ENCODE assay signal across 9 cellular contexts in the genomic region with DNA sequence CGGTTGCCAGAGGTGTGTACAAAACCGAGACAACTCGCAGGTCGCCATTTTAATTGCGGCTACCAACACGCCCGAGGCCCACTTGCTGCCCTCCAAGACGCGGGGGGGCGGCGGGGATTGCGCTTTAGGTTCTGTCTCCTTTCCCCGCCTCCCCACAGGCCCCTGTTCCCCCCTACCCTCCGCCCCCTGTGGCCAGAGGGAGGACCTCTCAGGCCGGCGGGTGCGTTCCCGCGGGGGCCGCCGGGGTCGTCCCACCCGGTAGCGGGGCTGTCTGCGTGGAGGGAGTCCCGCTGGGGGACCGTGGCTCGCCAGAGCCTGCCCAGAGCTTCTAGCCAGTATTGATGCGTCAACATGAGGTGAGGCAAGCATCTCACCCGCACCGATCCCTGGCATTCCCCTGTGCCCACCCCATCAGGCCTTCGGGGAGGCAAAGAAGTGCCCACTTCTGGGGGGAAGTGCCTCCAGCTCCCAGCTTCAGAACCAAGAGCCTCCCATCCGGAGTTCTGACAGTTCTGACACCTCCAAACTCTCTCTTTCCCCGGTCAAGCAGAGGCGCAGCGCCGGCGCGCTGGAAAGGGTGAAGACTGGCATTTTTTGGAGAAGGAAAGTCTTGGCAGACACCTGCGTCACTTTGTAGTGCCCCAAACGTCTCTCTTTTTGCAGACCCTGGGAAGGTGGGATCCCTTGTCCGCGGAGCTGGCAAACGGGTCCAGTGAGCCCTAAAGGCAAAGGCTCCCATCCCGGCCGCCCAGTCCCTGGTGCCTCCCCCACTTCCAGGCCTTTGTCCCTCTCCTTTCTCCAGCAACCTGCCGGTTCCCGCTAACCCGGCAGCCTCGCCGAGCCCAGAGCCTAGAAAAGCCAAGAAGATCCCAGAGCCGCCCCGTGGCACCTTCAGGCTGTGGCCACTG. TPM values are rescaled to one million over a fixed set of nuclear protein-coding genes. Genes with fewer than 3 reads are reported as not detected.
DNase-seq lines count a peak whose midpoint lies in the region; ATAC-seq and TF ChIP-seq lines count a peak whose summit lies in the region.
"Had no signal": no experiment of that assay in that cellular context is flagged by ENCODE, and none has a peak within 500 bp of the region (broad histone marks: within the 10 kb centered on the region; RNA-seq: fewer than 3 reads in every experiment).

No MANE protein-coding gene starts in this region.

- CTCF ChIA-PET in CD8-positive, alpha-beta memory T cell (lab: Charles Lee) = no interaction called here

- H3K4me1 ChIP-seq in CD8-positive, alpha-beta memory T cell (ENCODE audit: insufficient read depth, low read length) = peaks cover 47% of the 10 kb centered on the region
- H3K4me1 ChIP-seq in transverse colon (peaks cover 43 to 84% (median 75%) of the 10 kb centered on the region in 4 donors), prostate gland (replicated peaks) (peaks cover 14% of the 10 kb centered on the region)

- H3K4me1 Mint-ChIP-seq in CD8-positive, alpha-beta memory T cell = peaks cover 50 to 75% (median 60%) of the 10 kb centered on the region in 3 donors
- peaks cover 43% of the 10 kb centered on the region for H3K4me1 Mint-ChIP-seq in neural crest cell

- no peak for TF ChIP-seq CTCF in neural crest cell (conservative IDR thresholded peaks at IDR 0.05)
- TF ChIP-seq CTCF in transverse colon (IDR thresholded peaks at IDR 0.05) = no peak
- TF ChIP-seq CTCF in prostate gland (IDR thresholded peaks at IDR 0.05) = no peak

- DNase-seq in CD8-positive, alpha-beta memory T cell = no peak
- peak; percentile 55 for DNase-seq in HuH-7 (ENCODE audit: low spot score)
- DNase-seq in ecto neural progenitor cell (ENCODE audit: low spot score) = peak; percentile 65
- DNase-seq in neural crest cell (ENCODE audit: low read depth, low spot score) = peak; percentile 20
- DNase-seq in transverse colon = no peak
- no peak for DNase-seq in prostate gland (ENCODE audit: low spot score)
- DNase-seq in SK-N-DZ (ENCODE audit: low spot score) = no peak
- DNase-seq: kidney glomerular epithelial cell had no signal

- POLR2A ChIA-PET in CD8-positive, alpha-beta memory T cell (lab: Charles Lee) = no interaction called here

- H3K36me3 Mint-ChIP-seq in CD8-positive, alpha-beta memory T cell = no peaks in the 10 kb centered on the region
- H3K36me3 Mint-ChIP-seq in neural crest cell (ENCODE audit: low read depth) = peaks cover 11% of the 10 kb centered on the region

- peaks cover 0 to 13% (median 3%) of the 10 kb centered on the region in 5 donors for H3K9me3 Mint-ChIP-seq in CD8-positive, alpha-beta memory T cell
- no peaks in the 10 kb centered on the region for H3K9me3 Mint-ChIP-seq in neural crest cell

- TF ChIP-seq EP300 in transverse colon (IDR thresholded peaks at IDR 0.05; ENCODE audit: low read depth) = no peak

- in situ Hi-C loops in transverse colon (cut with MboI; ENCODE audit: low pct_ligation_motif_present in 1 of 4, low pct_unique_long_range_greater_than_20kb in 1 of 4, low sequenced_read_pairs in 3 of 4) = no loop called here

- no peak for TF ChIP-seq POLR2A in transverse colon (IDR thresholded peaks at IDR 0.05)
- no peak for TF ChIP-seq POLR2A in prostate gland (IDR thresholded peaks at IDR 0.05)

- peaks cover 85% of the 10 kb centered on the region for H3K27me3 ChIP-seq in CD8-positive, alpha-beta memory T cell (ENCODE audit: insufficient read depth, low read length, poor library complexity, severe bottlenecking)
- H3K27me3 ChIP-seq in transverse colon (peaks cover 100% of the 10 kb centered on the region), prostate gland (replicated peaks; ENCODE audit: insufficient read depth) (peaks cover 54% of the 10 kb centered on the region)

- intact Hi-C loops in transverse colon (cut with DNase I; ENCODE audit: low total_unique reads) (no loop called here), prostate gland (cut with DNase I) (no loop called here)

- H3K4me3 ChIP-seq in CD8-positive, alpha-beta memory T cell (ENCODE audit: low read length) = peak overlapping the region; percentile 28
- peak overlapping the region in 1 of 4 donors; percentile 60 for H3K4me3 ChIP-seq in transverse colon
- H3K4me3 ChIP-seq in prostate gland = no peak overlapping the region

- H3K27ac ChIP-seq in CD8-positive, alpha-beta memory T cell (ENCODE audit: low read depth, low read length) = no peak overlapping the region
- H3K27ac ChIP-seq in transverse colon (no peak overlapping the region), prostate gland (no peak overlapping the region)

- WGBS in transverse colon (ENCODE audit: low coverage in 1 of 2), 2 donors = 10% methylated on average over 48 of the region's 53 CpGs; no CpG with 5 or more reads in 1 of the 2 donors
- 4% methylated on average over 53 of the region's 53 CpGs for WGBS in prostate gland

- H3K27me3 Mint-ChIP-seq in CD8-positive, alpha-beta memory T cell = peaks cover 69 to 71% of the 10 kb centered on the region in 2 donors
- H3K27me3 Mint-ChIP-seq in neural crest cell (ENCODE audit: low read depth) = peaks cover 94% of the 10 kb centered on the region

- no peaks in the 10 kb centered on the region for H3K36me3 ChIP-seq in CD8-positive, alpha-beta memory T cell (ENCODE audit: insufficient read depth, low read length)
- H3K36me3 ChIP-seq in transverse colon (no peaks in the 10 kb centered on the region), prostate gland (no peaks in the 10 kb centered on the region)

- H3K4me3 Mint-ChIP-seq in CD8-positive, alpha-beta memory T cell = peak overlapping the region; percentile 48 to 92 (median 83)
- H3K4me3 Mint-ChIP-seq in neural crest cell = peak overlapping the region; percentile 83

- no peak for ATAC-seq in HG02678 (IDR thresholded peaks at IDR 0.05; ENCODE audit: unreplicated experiment)

- no peaks in the 10 kb centered on the region for H3K9me3 ChIP-seq in CD8-positive, alpha-beta memory T cell (ENCODE audit: low read length)
- no peaks in the 10 kb centered on the region for H3K9me3 ChIP-seq in transverse colon
- no peaks in the 10 kb centered on the region for H3K9me3 ChIP-seq in prostate gland

- H3K27ac Mint-ChIP-seq in CD8-positive, alpha-beta memory T cell = no peak overlapping the region
- no peak overlapping the region for H3K27ac Mint-ChIP-seq in neural crest cell (ENCODE audit: unreplicated experiment)

RNA-seq across cellular contexts. Expression of a gene that starts 3.1 kb away (rescaled TPM):
- total RNA-seq in CD8-positive, alpha-beta memory T cell = not detected
- polyA plus RNA-seq in CD8-positive, alpha-beta memory T cell = not detected
- total RNA-seq in neural crest cell (83.7 and 86.7 TPM in 2 replicates), transverse colon (under 1 TPM in 3 of 4 donors, not detected in 1; 0.40 to 0.79 (median 0.55) TPM), prostate gland (under 1 TPM in 1 of 2 donors, not detected in 1; 0.80 TPM)
- polyA plus RNA-seq in SK-N-DZ (2014; cell fraction: cytosol; rRNA removed) = 0.65 and 0.73 TPM in 2 replicates
- 0.56 and 9.3 TPM in 2 replicates for polyA plus RNA-seq in SK-N-DZ (2014; cell fraction: nucleus; rRNA removed)

Comparison
In these comparisons a context has a peak if more than half of its experiments do, and no peak if none do; other contexts are left out.
1. DNase-seq: peak in HuH-7 (single experiment), ecto neural progenitor cell (single experiment) and neural crest cell (single experiment); none in CD8-positive, alpha-beta memory T cell (0 of 5), transverse colon (single experiment), prostate gland (single experiment) and SK-N-DZ (single experiment).
2. RNA of a gene that starts 3.1 kb away (total RNA-seq): 83.7 to 86.7 TPM in neural crest cell; 0.80 TPM in prostate gland, 0.40 to 0.79 TPM in transverse colon and not detected in CD8-positive, alpha-beta memory T cell; every median in the first group is over 10 times any median in the second.